ENCODE assay signal across 9 cellular contexts in the genomic region with DNA sequence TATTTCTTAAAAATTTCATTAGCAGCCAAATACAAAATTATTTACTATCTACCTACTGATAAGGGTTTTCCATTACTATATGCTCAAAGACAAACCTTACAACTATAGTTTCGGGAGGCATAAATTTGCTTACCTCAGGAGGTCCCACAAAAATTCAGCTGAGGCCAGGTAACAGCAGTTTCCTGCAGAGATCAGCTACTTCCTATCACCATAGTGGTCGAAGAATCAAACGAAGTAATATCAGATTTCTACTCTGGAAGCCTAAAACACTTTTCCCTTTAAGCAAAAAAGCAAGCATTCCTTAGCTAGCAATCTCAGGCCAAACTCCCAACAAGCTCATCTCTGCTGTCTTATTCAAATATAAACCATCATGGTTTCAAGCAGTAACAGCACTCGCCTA. TPM values are rescaled to one million over a fixed set of nuclear protein-coding genes. Genes with fewer than 3 reads are reported as not detected.
A peak's percentile ranks its signal among the peaks of the same experiment; 100 is the strongest.
DNase-seq lines count a peak whose midpoint lies in the region; ATAC-seq and TF ChIP-seq lines count a peak whose summit lies in the region.
"Had no signal": no experiment of that assay in that cellular context is flagged by ENCODE, and none has a peak within 500 bp of the region (broad histone marks: within the 10 kb centered on the region; RNA-seq: fewer than 3 reads in every experiment).

No MANE protein-coding gene starts in this region.

- peaks cover 88% of the 10 kb centered on the region for H3K79me2 ChIP-seq in DND-41 (ENCODE audit: insufficient read depth, low read length)
- H3K79me2 ChIP-seq in OCI-LY7 (ENCODE audit: insufficient read depth, low read depth, low read length), result peaks cover 78% of the 10 kb centered on the region

- H3K27me3 ChIP-seq in DND-41 (ENCODE audit: insufficient read depth, low read length, poor library complexity), result no peaks in the 10 kb centered on the region
- H3K27me3 ChIP-seq in endocrine pancreas (ENCODE audit: control insufficient read depth, insufficient read depth, low read length), result no peaks in the 10 kb centered on the region
- no peaks in the 10 kb centered on the region for H3K27me3 ChIP-seq in neutrophil
- H3K27me3 ChIP-seq in aorta (ENCODE audit: control insufficient read depth in 1 of 2, insufficient read depth in 2 of 2, low read length in 1 of 2), result no peaks in the 10 kb centered on the region

- CTCF ChIA-PET in OCI-LY7 (lab: Charles Lee; ENCODE audit: unreplicated experiment), result no interaction called here

- 42 to 45% methylated on average over 4 of the region's 4 CpGs for WGBS in aorta, 2 donors

- ATAC-seq in DND-41 (ENCODE audit: insufficient read depth, low read depth) (no peak), aorta (ENCODE audit: low FRiP score) (no peak)

- no TSS peak for BruUV-seq in OCI-LY7 (replicated peaks; lab: Mats Ljungman, UMichigan)

- no peak overlapping the region for H2AFZ ChIP-seq in DND-41 (ENCODE audit: low read depth, low read length)
- H2AFZ ChIP-seq in OCI-LY7 (ENCODE audit: low read length), result no peak overlapping the region

- POLR2A ChIA-PET in OCI-LY7 (lab: Charles Lee), result interaction anchor here (0.6 to 2.1 kb wide), 7 partner anchors 9 to 71 kb away, joined by 3 to 8 read pairs (median 3); no protein-coding TSS in a partner anchor

- H3K4me1 ChIP-seq in DND-41 (ENCODE audit: insufficient read depth, low read length), result peaks cover 49% of the 10 kb centered on the region
- H3K4me1 ChIP-seq in OCI-LY7 (ENCODE audit: insufficient read depth, low read length, poor library complexity, severe bottlenecking), result peaks cover 22% of the 10 kb centered on the region
- H3K4me1 ChIP-seq in endocrine pancreas (ENCODE audit: control insufficient read depth, insufficient read depth, low read length), result peaks cover 17% of the 10 kb centered on the region
- H3K4me1 ChIP-seq in neutrophil (ENCODE audit: control insufficient read depth in 1 of 2, insufficient read depth in 1 of 2, low read depth in 1 of 2, low read length in 1 of 2), result peaks cover 47 to 49% of the 10 kb centered on the region in 2 experiments
- H3K4me1 ChIP-seq in aorta (ENCODE audit: control insufficient read depth in 1 of 2, insufficient read depth in 2 of 2, low read length in 2 of 2), result no peaks in the 10 kb centered on the region

- H3K4me3 ChIP-seq in DND-41 (ENCODE audit: low read depth in 1 of 2, low read length in 2 of 2) (peak overlapping the region; percentile 7 to 74; a peak in 3 of 4 replicates), OCI-LY7 (ENCODE audit: low read depth, low read length, poor library complexity, severe bottlenecking) (peak overlapping the region; percentile 97), endocrine pancreas (ENCODE audit: control insufficient read depth, insufficient read depth, low read length) (peak overlapping the region; percentile 93), neutrophil (ENCODE audit: low read depth in 1 of 2, low read length in 1 of 2) (no peak overlapping the region), aorta (ENCODE audit: low read length in 2 of 2) (no peak overlapping the region)

- intact Hi-C loops in OCI-LY7 (cut with micrococcal nuclease; ENCODE audit: unreplicated experiment) (no loop called here), aorta (cut with DNase I) (no loop called here)

- TF ChIP-seq CTCF in DND-41 (IDR thresholded peaks at IDR 0.05; ENCODE audit: borderline replicate concordance, extremely low read depth, low read length, poor library complexity, severe bottlenecking) (no peak), OCI-LY7 (conservative IDR thresholded peaks at IDR 0.05; ENCODE audit: low read length) (no peak), neutrophil (IDR thresholded peaks at IDR 0.05) (no peak)

- peaks cover 58% of the 10 kb centered on the region for H4K20me1 ChIP-seq in DND-41 (ENCODE audit: insufficient read depth, low read length)
- H4K20me1 ChIP-seq in OCI-LY7 (ENCODE audit: insufficient read depth, low read length), result peaks cover 48% of the 10 kb centered on the region

- DNase-seq in DND-41 (no peak), OCI-LY7 (ENCODE audit: low spot score) (peak; percentile 16), NCI-H1930 (lab: John Stamatoyannopoulos, UW) (no peak), germinal center (ENCODE audit: low spot score) (no peak), NCI-H1436 treated with DMSO at 0.1 percent for 48 hours (lab: John Stamatoyannopoulos, UW) (no peak), aorta (no peak)
- DNase-seq: NCI-H1436 had no signal

- peak overlapping the region; percentile 66 for H3K27ac ChIP-seq in DND-41 (ENCODE audit: low read length)
- peak overlapping the region; percentile 35 for H3K27ac ChIP-seq in OCI-LY7 (ENCODE audit: low read depth, low read length, poor library complexity, severe bottlenecking)
- H3K27ac ChIP-seq in neutrophil, result peak overlapping the region; percentile 60
- H3K27ac ChIP-seq in aorta (ENCODE audit: low read depth in 1 of 2, low read length in 2 of 2), result no peak overlapping the region

- H3K9me3 ChIP-seq in DND-41 (ENCODE audit: insufficient read depth, low read length, severe bottlenecking) (no peaks in the 10 kb centered on the region), OCI-LY7 (ENCODE audit: low read length) (no peaks in the 10 kb centered on the region; the same call in 1 of the 2 replicates), endocrine pancreas (ENCODE audit: control insufficient read depth, low read length) (no peaks in the 10 kb centered on the region), neutrophil (no peaks in the 10 kb centered on the region), aorta (ENCODE audit: control insufficient read depth, low read length) (no peaks in the 10 kb centered on the region)

- H3K4me2 ChIP-seq in DND-41 (ENCODE audit: insufficient read depth, low read length), result peak overlapping the region; percentile 77
- H3K4me2 ChIP-seq in OCI-LY7 (ENCODE audit: low read length), result peak overlapping the region; percentile 76

- H3K9ac ChIP-seq in DND-41 (ENCODE audit: low read depth, low read length) (peak overlapping the region; percentile 94), endocrine pancreas (ENCODE audit: control insufficient read depth, insufficient read depth, low read length) (peak overlapping the region; percentile 48)

- H3K9me2 ChIP-seq in OCI-LY7 (ENCODE audit: insufficient read depth, low read length), result no peaks in the 10 kb centered on the region

- H3K36me3 ChIP-seq in DND-41 (ENCODE audit: insufficient read depth, low read length) (peaks cover 22% of the 10 kb centered on the region), OCI-LY7 (ENCODE audit: insufficient read depth, low read length) (peaks cover 76% of the 10 kb centered on the region), endocrine pancreas (ENCODE audit: control insufficient read depth, insufficient read depth, low read length) (no peaks in the 10 kb centered on the region), neutrophil (no peaks in the 10 kb centered on the region), aorta (ENCODE audit: control insufficient read depth in 1 of 2, insufficient read depth in 2 of 2, low read length in 1 of 2) (no peaks in the 10 kb centered on the region)

RNA-seq across cellular contexts. Expression of gene NAP1L4, which starts 3.1 kb away (rescaled TPM):
- 152 and 247 TPM in 2 replicates for total RNA-seq in OCI-LY7 (2014; rRNA removed; shearing (Covaris generic))
- 183 and 188 TPM in 2 replicates for total RNA-seq in OCI-LY7 (2022)
- total RNA-seq in aorta, result 100 to 1,000 TPM in 1 of 2 donors, 10 to 100 TPM in 1; 99.5 to 109 TPM
- 10 to 100 TPM; 65.4 to 66.9 TPM for polyA plus RNA-seq in aorta

RNA-seq across cellular contexts. Expression of gene PHLDA2, which starts 59.8 kb away (rescaled TPM):
- 0.16 and 1.0 TPM in 2 replicates for total RNA-seq in OCI-LY7 (2014; rRNA removed; shearing (Covaris generic))
- 0.34 and 0.50 TPM in 2 replicates for total RNA-seq in OCI-LY7 (2022)
- 1 to 10 TPM; 6.4 to 7.1 TPM for total RNA-seq in aorta
- polyA plus RNA-seq in aorta, result 10 to 100 TPM in 1 of 2 donors, 1 to 10 TPM in 1; 7.4 to 17.2 TPM

Comparison
In these comparisons a context has a peak if more than half of its experiments do, and no peak if none do; other contexts are left out.
1. H3K27ac ChIP-seq: peak in DND-41 (single experiment), OCI-LY7 (single experiment) and neutrophil (single experiment); none in aorta (0 of 2).
2. H3K4me3 ChIP-seq: peak in DND-41 (2 of 2), OCI-LY7 (single experiment) and endocrine pancreas (single experiment); none in neutrophil (0 of 2) and aorta (0 of 2).